ENCODE assay signal across 11 cellular contexts in the genomic region with DNA sequence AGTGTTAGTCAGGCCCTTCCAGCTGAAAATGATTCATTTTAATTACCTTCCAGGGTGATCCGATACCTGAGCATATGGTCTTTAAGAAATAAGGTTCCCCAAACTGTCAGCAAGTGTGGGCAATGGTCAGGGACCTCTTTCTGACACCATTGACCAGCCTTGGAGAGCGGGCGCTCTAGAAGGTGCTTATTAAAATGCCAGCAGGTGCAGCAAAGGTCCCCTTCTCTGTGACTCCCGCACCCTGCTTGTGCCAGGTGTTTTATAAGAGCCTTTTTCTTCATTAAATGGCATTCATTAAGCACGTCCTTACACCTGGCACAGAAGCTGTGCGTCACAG.
DNase-seq lines count a peak whose midpoint lies in the region; ATAC-seq and TF ChIP-seq lines count a peak whose summit lies in the region.
"Had no signal": no experiment of that assay in that cellular context is flagged by ENCODE, and none has a peak within 500 bp of the region (broad histone marks: within the 10 kb centered on the region; RNA-seq: fewer than 3 reads in every experiment).

No MANE protein-coding gene starts in this region.

- H3K36me3 ChIP-seq in SJCRH30 = peaks cover 3% of the 10 kb centered on the region; the same call in 1 of the 2 replicates
- H3K36me3 ChIP-seq in gastrocnemius medialis = peaks cover 0 to 15% of the 10 kb centered on the region in 2 donors
- H3K36me3 ChIP-seq: brain microvascular endothelial cell had no signal

- H3K9me3 ChIP-seq in SJCRH30 (replicated peaks) (no peaks in the 10 kb centered on the region), gastrocnemius medialis (no peaks in the 10 kb centered on the region)

- in situ Hi-C loops in gastrocnemius medialis (cut with MboI; ENCODE audit: low sequenced_read_pairs in 4 of 4) = no loop called here

- peak overlapping the region; percentile 63 for H3K27ac ChIP-seq in SJCRH30
- H3K27ac ChIP-seq in gastrocnemius medialis = no peak overlapping the region
- H3K27ac ChIP-seq: brain microvascular endothelial cell had no signal

- H3K4me3 Mint-ChIP-seq in activated CD8-positive, alpha-beta memory T cell treated with anti-CD3 and anti-CD28 coated beads, Interleukin-2, amount 10 ng/mL, durations not matched to agents 7 days and 5 days = peak overlapping the region; percentile 65
- H3K4me3 Mint-ChIP-seq in stimulated activated memory B cell treated with anti-CD40 and anti-IgM and Interleukin-4, amounts not matched to agents 10 μg/mL and 1 μg/mL and 100 μg/mL, for 72 hours = peak overlapping the region; percentile 52
- H3K4me3 Mint-ChIP-seq: neural crest cell had no signal

- H3K36me3 Mint-ChIP-seq in activated CD8-positive, alpha-beta memory T cell treated with anti-CD3 and anti-CD28 coated beads, Interleukin-2, amount 10 ng/mL, durations not matched to agents 7 days and 5 days = peaks cover 31% of the 10 kb centered on the region
- peaks cover 7% of the 10 kb centered on the region for H3K36me3 Mint-ChIP-seq in stimulated activated memory B cell treated with anti-CD40 and anti-IgM and Interleukin-4, amounts not matched to agents 10 μg/mL and 1 μg/mL and 100 μg/mL, for 72 hours

- ATAC-seq in activated CD8-positive, alpha-beta memory T cell treated with anti-CD3 and anti-CD28 coated beads, Interleukin-2, amount 10 ng/mL, durations not matched to agents 7 days and 5 days = no peak
- ATAC-seq in HG03378 (IDR thresholded peaks at IDR 0.05; ENCODE audit: unreplicated experiment) (peak; percentile 20), GM19397 (IDR thresholded peaks at IDR 0.05; ENCODE audit: unreplicated experiment) (no peak), Right ventricle myocardium superior (ENCODE audit: poor library complexity) (no peak), gastrocnemius medialis (no peak)
- ATAC-seq in stimulated activated memory B cell treated with anti-CD40 and anti-IgM and Interleukin-4, amounts not matched to agents 10 μg/mL and 1 μg/mL and 100 μg/mL, for 72 hours = no peak

- no peaks in the 10 kb centered on the region for H3K9me3 Mint-ChIP-seq in activated CD8-positive, alpha-beta memory T cell treated with anti-CD3 and anti-CD28 coated beads, Interleukin-2, amount 10 ng/mL, durations not matched to agents 7 days and 5 days (ENCODE audit: low read depth)
- H3K9me3 Mint-ChIP-seq in stimulated activated memory B cell treated with anti-CD40 and anti-IgM and Interleukin-4, amounts not matched to agents 10 μg/mL and 1 μg/mL and 100 μg/mL, for 72 hours = no peaks in the 10 kb centered on the region
- H3K9me3 Mint-ChIP-seq: neural crest cell had no signal

- H3K4me3 ChIP-seq in SJCRH30 = no peak overlapping the region
- H3K4me3 ChIP-seq in gastrocnemius medialis = no peak overlapping the region

- H3K27ac Mint-ChIP-seq in activated CD8-positive, alpha-beta memory T cell treated with anti-CD3 and anti-CD28 coated beads, Interleukin-2, amount 10 ng/mL, durations not matched to agents 7 days and 5 days = peak overlapping the region; percentile 96
- H3K27ac Mint-ChIP-seq in stimulated activated memory B cell treated with anti-CD40 and anti-IgM and Interleukin-4, amounts not matched to agents 10 μg/mL and 1 μg/mL and 100 μg/mL, for 72 hours = peak overlapping the region; percentile 35

- H3K4me1 ChIP-seq in SJCRH30 = peaks cover 11% of the 10 kb centered on the region
- H3K4me1 ChIP-seq in gastrocnemius medialis = no peaks in the 10 kb centered on the region

- no peaks in the 10 kb centered on the region for H3K27me3 ChIP-seq in SJCRH30
- no peaks in the 10 kb centered on the region for H3K27me3 ChIP-seq in gastrocnemius medialis
- H3K27me3 ChIP-seq: brain microvascular endothelial cell had no signal

- intact Hi-C loops in Right ventricle myocardium superior (cut with DNase I) (no loop called here), gastrocnemius medialis (cut with DNase I; ENCODE audit: low total_unique reads) (no loop called here)

- CTCF ChIA-PET in activated CD8-positive, alpha-beta memory T cell treated with anti-CD3 and anti-CD28 coated beads, Interleukin-2, amount 10 ng/mL, durations not matched to agents 7 days and 5 days (lab: Charles Lee) = interaction anchor here (0.6 to 6.4 kb wide), 4 partner anchors 14 to 88 kb away, joined by 3 to 41 read pairs (median 5); no protein-coding TSS in a partner anchor

- TF ChIP-seq CTCF in gastrocnemius medialis (IDR thresholded peaks at IDR 0.05 in 4 of 5, conservative IDR thresholded peaks at IDR 0.05 in 1 of 5) = no peak

- H3K27me3 Mint-ChIP-seq in activated CD8-positive, alpha-beta memory T cell treated with anti-CD3 and anti-CD28 coated beads, Interleukin-2, amount 10 ng/mL, durations not matched to agents 7 days and 5 days = no peaks in the 10 kb centered on the region
- H3K27me3 Mint-ChIP-seq in stimulated activated memory B cell treated with anti-CD40 and anti-IgM and Interleukin-4, amounts not matched to agents 10 μg/mL and 1 μg/mL and 100 μg/mL, for 72 hours = no peaks in the 10 kb centered on the region

- TF ChIP-seq POLR2A in gastrocnemius medialis (IDR thresholded peaks at IDR 0.05) = no peak

- DNase-seq in activated CD8-positive, alpha-beta memory T cell treated with anti-CD3 and anti-CD28 coated beads, Interleukin-2, amount 10 ng/mL, durations not matched to agents 7 days and 5 days = no peak
- no peak for DNase-seq in activated CD8-positive, alpha-beta memory T cell treated with anti-CD3 and anti-CD28 coated beads, Interleukin-2, amount 50 U/mL, for 4 hours
- DNase-seq in SJCRH30 (no peak), Right ventricle myocardium superior (no peak), gastrocnemius medialis (no peak)
- DNase-seq: brain microvascular endothelial cell, NCI-H1930 had no signal

- H3K4me1 Mint-ChIP-seq in activated CD8-positive, alpha-beta memory T cell treated with anti-CD3 and anti-CD28 coated beads, Interleukin-2, amount 10 ng/mL, durations not matched to agents 7 days and 5 days = peaks cover 46% of the 10 kb centered on the region
- peaks cover 24% of the 10 kb centered on the region for H3K4me1 Mint-ChIP-seq in stimulated activated memory B cell treated with anti-CD40 and anti-IgM and Interleukin-4, amounts not matched to agents 10 μg/mL and 1 μg/mL and 100 μg/mL, for 72 hours
